In genomic region chr20:64231621-64232550, GRCh38 we compare ENCODE assay signal across 15 cellular contexts.
"Had no signal": no experiment of that assay in that cellular context is flagged by ENCODE, and none has a peak within 500 bp of the region (broad histone marks: within the 10 kb centered on the region; RNA-seq: fewer than 3 reads in every experiment).

No MANE protein-coding gene starts in this region.

- ATAC-seq: activated T-helper 17 cell treated with anti-CD3 and anti-CD28 coated beads, Interleukin-2, amount 50 U/mL, for 72 hours; naive thymus-derived CD8-positive, alpha-beta T cell; T-cell had no signal

- H3K36me3 ChIP-seq: thoracic aorta, upper lobe of right lung had no signal

- H3K4me3 ChIP-seq: skin epidermis, thoracic aorta, upper lobe of right lung had no signal

- H3K27ac ChIP-seq: epithelial cell of prostate, skin epidermis, thoracic aorta, upper lobe of right lung had no signal

- DNase-seq: activated CD4-positive, alpha-beta T cell treated with anti-CD3 and anti-CD28 coated beads for 1 hour; activated CD4-positive, alpha-beta T cell treated with anti-CD3 and anti-CD28 coated beads, Interleukin-2, amount 50 U/mL, for 48 hours; activated naive CD4-positive, alpha-beta T cell treated with Interleukin-2 at 50 U/mL for 16 hours; foreskin melanocyte; immature natural killer cell; left colon; naive thymus-derived CD8-positive, alpha-beta T cell; retina; T-cell; T-helper 9 cell had no signal

- H3K4me1 ChIP-seq: upper lobe of right lung had no signal

- H3K9me3 ChIP-seq: thoracic aorta, upper lobe of right lung had no signal

- H3K27me3 ChIP-seq: upper lobe of right lung had no signal
